In genomic region chr7:86407291-86407690, GRCh38 we compare ENCODE assay signal across 27 cellular contexts.
DNase-seq lines count a peak whose midpoint lies in the region; ATAC-seq and TF ChIP-seq lines count a peak whose summit lies in the region.
"Had no signal": no experiment of that assay in that cellular context is flagged by ENCODE, and none has a peak within 500 bp of the region (broad histone marks: within the 10 kb centered on the region; RNA-seq: fewer than 3 reads in every experiment).

No MANE protein-coding gene starts in this region.

- POLR2A ChIA-PET in A673 (lab: Charles Lee; ENCODE audit: low non-redundant PET), result no interaction called here
- POLR2A ChIA-PET in CD8-positive, alpha-beta T cell (lab: Charles Lee), result no interaction called here

- no peaks in the 10 kb centered on the region for H3K36me3 Mint-ChIP-seq in CD8-positive, alpha-beta T cell
- H3K36me3 Mint-ChIP-seq: CD4-positive, CD25-positive, alpha-beta regulatory T cell; stimulated activated effector memory CD8-positive, alpha-beta T cell treated with anti-CD3 and anti-CD28 coated beads, Interleukin-12 subunit alpha, Interleukin-12 subunit beta, amount 100 ng/mL, for 72 hours had no signal

- H3K79me2 ChIP-seq in neural cell (replicated peaks; ENCODE audit: insufficient read depth, low read length) (no peaks in the 10 kb centered on the region), smooth muscle cell (ENCODE audit: low read depth) (no peaks in the 10 kb centered on the region)

- intact Hi-C loops in A673 (cut with micrococcal nuclease; ENCODE audit: unreplicated experiment), result no loop called here
- intact Hi-C loops in CD8-positive, alpha-beta T cell (cut with DNase I, micrococcal nuclease), result no loop called here

- no peaks in the 10 kb centered on the region for H3K9me3 ChIP-seq in A673 (ENCODE audit: low read depth, low read length, poor library complexity, severe bottlenecking)
- no peaks in the 10 kb centered on the region for H3K9me3 ChIP-seq in MG63
- H3K9me3 ChIP-seq in neural cell (ENCODE audit: low read length), result no peaks in the 10 kb centered on the region
- no peaks in the 10 kb centered on the region for H3K9me3 ChIP-seq in CD8-positive, alpha-beta T cell (ENCODE audit: low read length)
- H3K9me3 ChIP-seq in smooth muscle cell (replicated peaks; ENCODE audit: low read depth), result no peaks in the 10 kb centered on the region
- H3K9me3 ChIP-seq: transverse colon had no signal

- TF ChIP-seq EP300 in neural cell (conservative IDR thresholded peaks at IDR 0.05; ENCODE audit: poor library complexity, severe bottlenecking), result no peak

- H3K4me2 ChIP-seq in neural cell (ENCODE audit: low read length) (no peak overlapping the region), smooth muscle cell (no peak overlapping the region)
- H3K4me2 ChIP-seq: GM23338, PC-9 had no signal

- no peaks in the 10 kb centered on the region for H3K4me1 Mint-ChIP-seq in CD8-positive, alpha-beta T cell (ENCODE audit: low read depth)
- H3K4me1 Mint-ChIP-seq: CD4-positive, CD25-positive, alpha-beta regulatory T cell; GM23338; stimulated activated effector memory CD8-positive, alpha-beta T cell treated with anti-CD3 and anti-CD28 coated beads, Interleukin-12 subunit alpha, Interleukin-12 subunit beta, amount 100 ng/mL, for 72 hours; T-helper 17 cell had no signal

- ATAC-seq in CD8-positive, alpha-beta T cell, result no peak
- ATAC-seq in HG03139 (IDR thresholded peaks at IDR 0.05; ENCODE audit: unreplicated experiment) (no peak), GM19397 (IDR thresholded peaks at IDR 0.05; ENCODE audit: unreplicated experiment) (no peak)
- ATAC-seq: activated CD8-positive, alpha-beta T cell treated with anti-CD3 and anti-CD28 coated beads for 36 hours; GM23338; left ventricle myocardium superior; SK-N-SH treated with all-trans-retinoic acid at 6 μM for 48 hours; stimulated activated effector memory CD8-positive, alpha-beta T cell treated with anti-CD3 and anti-CD28 coated beads, Interleukin-12 subunit alpha, Interleukin-12 subunit beta, amount 100 ng/mL, for 72 hours; T-helper 17 cell had no signal

- H2AFZ ChIP-seq in neural cell (ENCODE audit: low read depth, low read length) (no peak overlapping the region), smooth muscle cell (ENCODE audit: low read depth) (no peak overlapping the region)
- H2AFZ ChIP-seq: GM23338, PC-9 had no signal

- TF ChIP-seq CTCF in A673 (conservative IDR thresholded peaks at IDR 0.05; ENCODE audit: low read depth, low read length), result no peak
- no peak for TF ChIP-seq CTCF in neural cell (IDR thresholded peaks at IDR 0.05; ENCODE audit: poor library complexity, severe bottlenecking)
- no peak for TF ChIP-seq CTCF in CD8-positive, alpha-beta T cell (IDR thresholded peaks at IDR 0.05)
- TF ChIP-seq CTCF in smooth muscle cell (IDR thresholded peaks at IDR 0.05; ENCODE audit: borderline replicate concordance, insufficient read depth, poor library complexity, severe bottlenecking), result no peak

- H3K36me3 ChIP-seq in A673 (ENCODE audit: insufficient read depth, low read length, poor library complexity, severe bottlenecking) (no peaks in the 10 kb centered on the region), MG63 (no peaks in the 10 kb centered on the region), neural cell (ENCODE audit: insufficient read depth, low read length) (no peaks in the 10 kb centered on the region), smooth muscle cell (ENCODE audit: low read depth) (no peaks in the 10 kb centered on the region)
- H3K36me3 ChIP-seq in CD8-positive, alpha-beta T cell (ENCODE audit: insufficient read depth, low read length), result no peaks in the 10 kb centered on the region
- H3K36me3 ChIP-seq: transverse colon had no signal

- no peaks in the 10 kb centered on the region for H4K20me1 ChIP-seq in neural cell (ENCODE audit: insufficient read depth)
- no peaks in the 10 kb centered on the region for H4K20me1 ChIP-seq in smooth muscle cell (ENCODE audit: low read depth)

- no TSS peak for BruUV-seq in A673 (replicated peaks; lab: Mats Ljungman, UMichigan)

- H3K27me3 ChIP-seq in A673 (replicated peaks; ENCODE audit: insufficient read depth, low read depth, low read length, poor library complexity) (no peaks in the 10 kb centered on the region), MG63 (no peaks in the 10 kb centered on the region), neural cell (ENCODE audit: insufficient read depth, low read depth, low read length) (no peaks in the 10 kb centered on the region), smooth muscle cell (ENCODE audit: low read depth) (no peaks in the 10 kb centered on the region)
- H3K27me3 ChIP-seq in CD8-positive, alpha-beta T cell (ENCODE audit: insufficient read depth, low read length), result no peaks in the 10 kb centered on the region
- H3K27me3 ChIP-seq: transverse colon had no signal

- 91% methylated on average over 7 of the region's 7 CpGs for WGBS in smooth muscle cell (ENCODE audit: low lambda C conversion rate)

- H3K9me3 Mint-ChIP-seq in CD8-positive, alpha-beta T cell, result no peaks in the 10 kb centered on the region
- H3K9me3 Mint-ChIP-seq: activated CD8-positive, alpha-beta T cell treated with anti-CD3 and anti-CD28 coated beads for 36 hours; activated T-helper 2 cell treated with anti-CD3 and anti-CD28 coated beads, Interferon-gamma antibody, Interleukin-2, Interleukin-4, amounts not matched to agents 10 μg/mL and 5 μg/mL and 100 μg/mL, durations not matched to agents 14 hours and 24 hours and 36 hours had no signal

- H3F3A ChIP-seq in neural cell (ENCODE audit: insufficient read depth, low read length, poor library complexity, severe bottlenecking) (no peaks in the 10 kb centered on the region), smooth muscle cell (ENCODE audit: low read depth) (no peaks in the 10 kb centered on the region)

- CTCF ChIA-PET in A673 (lab: Charles Lee), result no interaction called here
- CTCF ChIA-PET in CD8-positive, alpha-beta T cell (lab: Charles Lee), result no interaction called here

- H3K4me3 ChIP-seq in A673 (ENCODE audit: low read depth, low read length, poor library complexity, severe bottlenecking) (no peak overlapping the region), MG63 (no peak overlapping the region), neural cell (ENCODE audit: low read length) (no peak overlapping the region), smooth muscle cell (no peak overlapping the region)
- no peak overlapping the region for H3K4me3 ChIP-seq in CD8-positive, alpha-beta T cell (ENCODE audit: low read depth, low read length)
- H3K4me3 ChIP-seq: coronary artery, GM23338, PC-9, transverse colon had no signal

- no peak overlapping the region for H3K4me3 Mint-ChIP-seq in CD8-positive, alpha-beta T cell
- H3K4me3 Mint-ChIP-seq: activated CD8-positive, alpha-beta T cell treated with anti-CD3 and anti-CD28 coated beads for 36 hours; CD4-positive, CD25-positive, alpha-beta regulatory T cell; GM23338; stimulated activated effector memory CD8-positive, alpha-beta T cell treated with anti-CD3 and anti-CD28 coated beads, Interleukin-12 subunit alpha, Interleukin-12 subunit beta, amount 100 ng/mL, for 72 hours; T-helper 17 cell had no signal

- TF ChIP-seq RAD21 in neural cell (conservative IDR thresholded peaks at IDR 0.05), result no peak

- DNase-seq in A673 (ENCODE audit: low spot score), result peak; percentile 4
- peak; percentile 0 for DNase-seq in MG63
- DNase-seq in cerebellum (ENCODE audit: low spot score), result peak; percentile 0
- DNase-seq in CD8-positive, alpha-beta T cell, result no peak
- no peak for DNase-seq in smooth muscle cell (lab: John Stamatoyannopoulos, UW; ENCODE audit: unreplicated experiment)
- DNase-seq: activated CD8-positive, alpha-beta memory T cell treated with anti-CD3 and anti-CD28 coated beads, Interleukin-2, amount 50 U/mL, for 48 hours; activated CD8-positive, alpha-beta T cell treated with anti-CD3 and anti-CD28 coated beads for 36 hours; activated naive CD4-positive, alpha-beta T cell treated with anti-CD3 and anti-CD28 coated beads, Interleukin-2, amount 50 U/mL, for 16 hours; CD4-positive, CD25-positive, alpha-beta regulatory T cell; effector CD8-positive, alpha-beta T cell; KBM-7; left ventricle myocardium superior; NCI-H1105; NCI-H187 treated with DMSO at 0.1 percent for 48 hours; NCI-H2227 treated with DMSO at 0.1 percent for 48 hours; NCI-H69; PC-9; T-helper 17 cell; transverse colon had no signal

- no peak overlapping the region for H3K27ac Mint-ChIP-seq in CD8-positive, alpha-beta T cell
- H3K27ac Mint-ChIP-seq: activated CD8-positive, alpha-beta T cell treated with anti-CD3 and anti-CD28 coated beads for 36 hours; activated T-helper 2 cell treated with anti-CD3 and anti-CD28 coated beads, Interferon-gamma antibody, Interleukin-2, Interleukin-4, amounts not matched to agents 10 μg/mL and 5 μg/mL and 100 μg/mL, durations not matched to agents 14 hours and 24 hours and 36 hours; CD4-positive, CD25-positive, alpha-beta regulatory T cell; GM23338; stimulated activated effector memory CD8-positive, alpha-beta T cell treated with anti-CD3 and anti-CD28 coated beads, Interleukin-12 subunit alpha, Interleukin-12 subunit beta, amount 100 ng/mL, for 72 hours; T-helper 17 cell had no signal

- H3K4me1 ChIP-seq in A673 (ENCODE audit: insufficient read depth, low read length, poor library complexity, severe bottlenecking) (no peaks in the 10 kb centered on the region), smooth muscle cell (ENCODE audit: low read depth) (no peaks in the 10 kb centered on the region)
- no peaks in the 10 kb centered on the region for H3K4me1 ChIP-seq in CD8-positive, alpha-beta T cell (ENCODE audit: insufficient read depth, low read length)
- H3K4me1 ChIP-seq: transverse colon had no signal

- no peaks in the 10 kb centered on the region for H3K27me3 Mint-ChIP-seq in CD8-positive, alpha-beta T cell (ENCODE audit: low read depth)
- H3K27me3 Mint-ChIP-seq: activated CD8-positive, alpha-beta T cell treated with anti-CD3 and anti-CD28 coated beads for 36 hours; CD4-positive, CD25-positive, alpha-beta regulatory T cell; T-helper 17 cell had no signal

- no peaks in the 10 kb centered on the region for H3K9me2 ChIP-seq in neural cell (ENCODE audit: insufficient read depth, low read length)

- H3K9ac ChIP-seq in neural cell (ENCODE audit: low read length), result no peak overlapping the region
- no peak overlapping the region for H3K9ac ChIP-seq in smooth muscle cell (ENCODE audit: low read depth)

- H3K27ac ChIP-seq in A673 (ENCODE audit: low read depth, low read length, poor library complexity, severe bottlenecking) (no peak overlapping the region), neural cell (ENCODE audit: low read length) (no peak overlapping the region), smooth muscle cell (ENCODE audit: low read depth) (no peak overlapping the region)
- H3K27ac ChIP-seq in CD8-positive, alpha-beta T cell (ENCODE audit: low read depth, low read length), result no peak overlapping the region
- H3K27ac ChIP-seq: coronary artery, PC-9, transverse colon had no signal

TF ChIP-seq in neural cell, 6 proteins besides CTCF, POLR2A, EP300 and RAD21:
- TF ChIP-seq MXI1 (conservative IDR thresholded peaks at IDR 0.05; ENCODE audit: poor library complexity, severe bottlenecking), result no peak
- TF ChIP-seq SMC3 (conservative IDR thresholded peaks at IDR 0.05; ENCODE audit: poor library complexity), result no peak
- peak; percentile 44 for TF ChIP-seq POLR2AphosphoS5 (IDR thresholded peaks at IDR 0.05)
TF ChIP-seq in neural cell: peak in this region for 1.

Comparison
In these comparisons a context has a peak if more than half of its experiments do, and no peak if none do; other contexts are left out.
1. DNase-seq: peak in A673 (single experiment), MG63 (single experiment) and cerebellum (single experiment); none in CD8-positive, alpha-beta T cell (0 of 7) and smooth muscle cell (single experiment).